Comparison of ENCODE assay signal across 1 cellular context in the genomic region with DNA sequence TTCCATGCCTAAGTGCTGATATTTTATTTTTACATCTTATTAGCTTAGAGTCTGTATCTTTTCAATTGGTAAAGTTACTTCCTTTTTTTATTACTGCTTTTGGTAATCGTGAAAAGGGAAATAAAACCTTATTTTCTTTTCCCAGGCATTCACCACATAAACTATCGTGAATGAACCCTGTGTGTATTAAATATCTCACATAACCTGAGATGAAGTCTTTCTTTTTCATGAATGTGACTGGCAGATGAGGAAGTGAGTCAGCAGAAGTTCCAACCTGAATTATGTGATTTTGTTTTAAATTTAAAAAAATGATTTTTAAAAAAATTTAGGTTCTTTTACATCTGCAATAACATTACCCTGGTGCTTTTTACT.
TF ChIP-seq lines count a peak whose summit lies in the region.

No MANE protein-coding gene starts in this region.

TF ChIP-seq in HepG2, 621 proteins besides CTCF, POLR2A, EP300 and RAD21:
- TF ChIP-seq TBX2 (CRISPR knock-in tag; IDR thresholded peaks at IDR 0.05; ENCODE audit: borderline replicate concordance) (no peak), ZNF709 (CRISPR knock-in tag; IDR thresholded peaks at IDR 0.05) (no peak), ZNF800 (CRISPR knock-in tag; IDR thresholded peaks at IDR 0.05) (no peak), GTF3A (CRISPR knock-in tag; conservative IDR thresholded peaks at IDR 0.05) (no peak), ZNF3 (CRISPR knock-in tag; IDR thresholded peaks at IDR 0.05) (no peak), PRDM4 (CRISPR knock-in tag; IDR thresholded peaks at IDR 0.05; ENCODE audit: borderline replicate concordance) (no peak), ZNF558 (CRISPR knock-in tag; IDR thresholded peaks at IDR 0.05; ENCODE audit: borderline replicate concordance) (no peak), ZBTB37 (CRISPR knock-in tag; IDR thresholded peaks at IDR 0.05) (no peak), ZNF263 (CRISPR knock-in tag; IDR thresholded peaks at IDR 0.05) (no peak)
TF ChIP-seq in HepG2: peak in this region for 0.
